10 cellular contexts compared by ENCODE assay signal in the genomic region with DNA sequence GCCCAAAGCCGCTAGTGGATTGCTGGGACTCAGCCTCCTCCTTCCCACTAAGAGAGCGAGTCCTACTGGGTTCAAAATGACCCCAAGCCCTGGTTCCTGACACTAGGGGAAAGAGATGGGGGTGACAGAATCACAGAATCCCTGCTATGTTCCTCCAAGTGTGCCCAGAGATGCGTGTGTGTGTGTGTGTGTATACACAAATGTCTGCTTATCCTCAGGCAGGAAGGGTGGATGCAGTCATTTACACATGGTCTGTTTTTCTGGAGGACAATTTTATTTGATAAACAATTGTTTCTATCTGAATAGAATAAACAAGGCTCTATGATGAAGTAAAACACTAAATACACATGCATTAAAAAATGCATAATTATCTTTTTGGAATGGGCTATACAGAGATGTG. TPM values are rescaled to one million over a fixed set of nuclear protein-coding genes. Genes with fewer than 3 reads are reported as not detected.
DNase-seq lines count a peak whose midpoint lies in the region; ATAC-seq, FAIRE-seq and TF ChIP-seq lines count a peak whose summit lies in the region.
"Had no signal": no experiment of that assay in that cellular context is flagged by ENCODE, and none has a peak within 500 bp of the region (broad histone marks: within the 10 kb centered on the region; RNA-seq: fewer than 3 reads in every experiment).

No MANE protein-coding gene starts in this region.

- H3K4me3 Mint-ChIP-seq in Calu3 (ENCODE audit: low read depth, unreplicated experiment) = peak overlapping the region; percentile 100

- H3K9me3 ChIP-seq in Karpas-422 (ENCODE audit: low read length) = no peaks in the 10 kb centered on the region
- H3K9me3 ChIP-seq in endothelial cell of umbilical vein (replicated peaks; ENCODE audit: control insufficient read depth, insufficient read depth, low read length) = no peaks in the 10 kb centered on the region
- H3K9me3 ChIP-seq in psoas muscle = no peaks in the 10 kb centered on the region

- H3K4me1 ChIP-seq in Karpas-422 (ENCODE audit: low read length) = peaks cover 24% of the 10 kb centered on the region
- peaks cover 59% of the 10 kb centered on the region for H3K4me1 ChIP-seq in endothelial cell of umbilical vein (ENCODE audit: control insufficient read depth, extremely low read depth, insufficient read depth, low read length)
- peaks cover 34% of the 10 kb centered on the region for H3K4me1 ChIP-seq in psoas muscle

- H3K4me3 ChIP-seq in Karpas-422 (ENCODE audit: low read length) (no peak overlapping the region), endothelial cell of umbilical vein (replicated peaks in 1 of 3; ENCODE audit: insufficient read depth in 1 of 3, low read depth in 1 of 3, low read length in 3 of 3) (no peak overlapping the region), psoas muscle (peak overlapping the region; percentile 12)

- H3K27ac ChIP-seq in Karpas-422 (ENCODE audit: low read length) (no peak overlapping the region), endothelial cell of umbilical vein (ENCODE audit: insufficient read depth, low read depth, low read length) (peak overlapping the region; percentile 90), psoas muscle (peak overlapping the region; percentile 86)

- CTCF ChIA-PET in Calu3 (lab: Charles Lee) = interaction anchor here (0.8 to 3.6 kb wide), 2 partner anchors 22 to 31 kb away, joined by 3 to 51 read pairs; no protein-coding TSS in a partner anchor
- CTCF ChIA-PET in endothelial cell of umbilical vein (lab: Charles Lee) = interaction anchor here (0.8 to 5.4 kb wide), 5 partner anchors 10 to 172 kb away, joined by 3 to 59 read pairs (median 4); no protein-coding TSS in a partner anchor

- H3K4me2 ChIP-seq in Karpas-422 (ENCODE audit: low read depth, low read length, poor library complexity, severe bottlenecking) (peak overlapping the region; percentile 76), endothelial cell of umbilical vein (ENCODE audit: insufficient read depth, low read length) (peak overlapping the region; percentile 31)

- TF ChIP-seq CTCF in Calu3 (IDR thresholded peaks at IDR 0.05; ENCODE audit: unreplicated experiment) = no peak
- no peak for TF ChIP-seq CTCF in endothelial cell of umbilical vein (IDR thresholded peaks at IDR 0.05; ENCODE audit: extremely low read depth in 1 of 2, insufficient read depth in 1 of 2, low read depth in 1 of 2, low read length in 2 of 2)
- TF ChIP-seq CTCF in psoas muscle (IDR thresholded peaks at IDR 0.05) = no peak

- H3K27me3 ChIP-seq in Karpas-422 (ENCODE audit: low read length) (no peaks in the 10 kb centered on the region; the same call in 1 of the 2 replicates), endothelial cell of umbilical vein (ENCODE audit: control insufficient read depth in 2 of 2, insufficient read depth in 2 of 2, low read length in 2 of 2) (no peaks in the 10 kb centered on the region), psoas muscle (ENCODE audit: insufficient read depth in 3 of 3, low read length in 2 of 3) (peaks cover 0 to 14% (median 0%) of the 10 kb centered on the region in 3 donors)

- FAIRE-seq in endothelial cell of umbilical vein (lab: Jason Lieb, UNC) = no peak

- peak overlapping the region; percentile 84 for H3K27ac Mint-ChIP-seq in Calu3 (ENCODE audit: unreplicated experiment)

- no peaks in the 10 kb centered on the region for H3K9me2 ChIP-seq in Karpas-422 (replicated peaks; ENCODE audit: insufficient read depth, low read length)

- H4K20me1 ChIP-seq in Karpas-422 (ENCODE audit: insufficient read depth, low read depth, low read length) (no peaks in the 10 kb centered on the region), endothelial cell of umbilical vein (replicated peaks; ENCODE audit: control insufficient read depth, extremely low read depth, insufficient read depth, low read length) (no peaks in the 10 kb centered on the region)

- intact Hi-C loops in Calu3 (cut with micrococcal nuclease; ENCODE audit: unreplicated experiment) = no loop called here
- intact Hi-C loops in endothelial cell of umbilical vein (cut with micrococcal nuclease) = loop anchor here (1.0 kb wide), 4 partner anchors 10 to 31 kb away; no protein-coding TSS in a partner anchor
- intact Hi-C loops in psoas muscle (cut with DNase I) = loop anchor here in 1 of 2 donors (10.0 kb wide), 1 partner anchor 65 kb away; no protein-coding TSS in a partner anchor

- H3K9me1 ChIP-seq in endothelial cell of umbilical vein (replicated peaks; ENCODE audit: control insufficient read depth, extremely low read depth, insufficient read depth, low read length) = no peaks in the 10 kb centered on the region

- H3K36me3 ChIP-seq in Karpas-422 (ENCODE audit: insufficient read depth, low read length) = no peaks in the 10 kb centered on the region
- H3K36me3 ChIP-seq in endothelial cell of umbilical vein (ENCODE audit: control insufficient read depth in 2 of 2, extremely low read depth in 1 of 2, insufficient read depth in 2 of 2, low read length in 2 of 2) = peaks cover 0 to 2% of the 10 kb centered on the region in 2 experiments
- H3K36me3 ChIP-seq in psoas muscle (ENCODE audit: insufficient read depth in 1 of 2, low read depth in 1 of 2) = peaks cover 0 to 16% of the 10 kb centered on the region in 2 donors

- 79 to 85% (median 84%) methylated on average over 3 of the region's 3 CpGs for WGBS in psoas muscle, 3 donors

- H2AFZ ChIP-seq in Karpas-422 (ENCODE audit: low read length) (no peak overlapping the region), endothelial cell of umbilical vein (ENCODE audit: low read depth, low read length) (no peak overlapping the region)

- no peak for DNase-seq in Calu3
- no peak for DNase-seq in Karpas-422
- no peak for DNase-seq in endothelial cell of umbilical vein (ENCODE audit: low read depth, low spot score)
- no peak for DNase-seq in psoas muscle
- no peak for DNase-seq in cerebellar nuclear complex (lab: John Stamatoyannopoulos, UW)
- DNase-seq in activated gamma-delta T cell treated with Interleukin-2 at 50 U/mL for 16 hours = no peak
- DNase-seq: caudate nucleus, NCI-H748 treated with DMSO at 0.1 percent for 48 hours had no signal

- H3K79me2 ChIP-seq in Karpas-422 (ENCODE audit: low read length) (no peaks in the 10 kb centered on the region), endothelial cell of umbilical vein (ENCODE audit: control insufficient read depth, insufficient read depth, low read length) (no peaks in the 10 kb centered on the region)

- H3K4me1 Mint-ChIP-seq in Calu3 (ENCODE audit: low read depth, unreplicated experiment) = peaks cover 78% of the 10 kb centered on the region

- peaks cover 80% of the 10 kb centered on the region for H3K36me3 Mint-ChIP-seq in Calu3 (ENCODE audit: insufficient read depth, unreplicated experiment)

- ATAC-seq in psoas muscle (no peak), GM21360 (IDR thresholded peaks at IDR 0.05; ENCODE audit: unreplicated experiment) (no peak), HG03139 (IDR thresholded peaks at IDR 0.05; ENCODE audit: unreplicated experiment) (no peak)

- H3K27me3 Mint-ChIP-seq in Calu3 (ENCODE audit: unreplicated experiment) = no peaks in the 10 kb centered on the region

- no peaks in the 10 kb centered on the region for H3K9me3 Mint-ChIP-seq in Calu3 (ENCODE audit: low read depth, unreplicated experiment)

- no peak overlapping the region for H3K9ac ChIP-seq in Karpas-422 (ENCODE audit: low read length)
- peak overlapping the region; percentile 72 for H3K9ac ChIP-seq in endothelial cell of umbilical vein (replicated peaks; ENCODE audit: extremely low read depth, insufficient read depth, low read length)

- BruUV-seq in Calu3 (replicated peaks; lab: Mats Ljungman, UMichigan) = no TSS peak
- BruUV-seq in endothelial cell of umbilical vein (replicated peaks; lab: Mats Ljungman, UMichigan) = no TSS peak

- TF ChIP-seq POLR2A in endothelial cell of umbilical vein (IDR thresholded peaks at IDR 0.05; ENCODE audit: low read depth, low read length) = no peak

- POLR2A ChIA-PET in endothelial cell of umbilical vein (lab: Charles Lee) = interaction anchor here (0.7 kb wide), 1 partner anchor 22 kb away, joined by 3 read pairs; no protein-coding TSS in a partner anchor

- dilution Hi-C loops in endothelial cell of umbilical vein (cut with MboI; ENCODE audit: extremely low pct_ligation_motif_present, low sequenced_read_pairs) = no loop called here

TF ChIP-seq in endothelial cell of umbilical vein, 7 proteins besides CTCF, POLR2A, EP300 and RAD21 (continues in another document):
- TF ChIP-seq JUN (IDR thresholded peaks at IDR 0.05; ENCODE audit: borderline replicate concordance, insufficient read depth, insufficient read length, low read depth) (no peak), GATA2 (IDR thresholded peaks at IDR 0.05; ENCODE audit: insufficient read depth, insufficient read length, low read depth, low read length) (no peak), POLR2AphosphoS5 (IDR thresholded peaks at IDR 0.05; ENCODE audit: insufficient read depth, low read depth, low read length) (no peak), FOS (IDR thresholded peaks at IDR 0.05; ENCODE audit: borderline replicate concordance, insufficient read depth, low read length) (no peak)

RNA-seq across cellular contexts. Expression of gene PLAU, which starts 1.2 kb away (rescaled TPM):
- total RNA-seq in Calu3 (2022) (655 and 706 TPM in 2 replicates), endothelial cell of umbilical vein (32.5 and 34.9 TPM in 2 replicates), psoas muscle (10 to 100 TPM in 2 of 4 donors, 1 to 10 TPM in 2; 5.0 to 18.2 (median 10.6) TPM)
- 3.2 and 6.3 TPM in 2 replicates for total RNA-seq in Karpas-422 (2014; rRNA removed; shearing (Covaris generic); ENCODE audit: low replicate concordance)
- polyA plus RNA-seq in endothelial cell of umbilical vein (22.0 and 23.6 TPM in 2 replicates), psoas muscle (1 to 10 TPM; 3.8 to 7.6 (median 7.1) TPM)
- 31.7 and 33.2 TPM in 2 replicates for polyA plus RNA-seq in endothelial cell of umbilical vein (2011; cell fraction: cytosol; rRNA removed)
- polyA plus RNA-seq in endothelial cell of umbilical vein (2011; cell fraction: nucleus; rRNA removed) = 33.4 and 36.3 TPM in 2 replicates
- polyA plus RNA-seq in endothelial cell of umbilical vein (2012) = 39.8 and 90.5 TPM in 2 replicates
- 13.1 and 19.7 TPM in 2 replicates for polyA minus RNA-seq in endothelial cell of umbilical vein
- polyA minus RNA-seq in endothelial cell of umbilical vein (2011; cell fraction: cytosol; rRNA and poly(A)+ RNA removed) = 3.0 TPM
- polyA minus RNA-seq in endothelial cell of umbilical vein (2011; cell fraction: nucleus; rRNA and poly(A)+ RNA removed) = 5.0 TPM in 2 replicates

RNA-seq across cellular contexts. Expression of gene CAMK2G, which starts 35.4 kb away (rescaled TPM):
- total RNA-seq in Calu3 (2022) (58.1 and 58.9 TPM in 2 replicates), endothelial cell of umbilical vein (28.1 and 33.6 TPM in 2 replicates), psoas muscle (10 to 100 TPM; 34.2 to 60.3 (median 50.8) TPM)
- total RNA-seq in Karpas-422 (2014; rRNA removed; shearing (Covaris generic); ENCODE audit: low replicate concordance) = 28.2 and 33.5 TPM in 2 replicates
- polyA plus RNA-seq in endothelial cell of umbilical vein (26.8 and 27.2 TPM in 2 replicates), psoas muscle (10 to 100 TPM; 15.8 to 58.5 (median 34.4) TPM)
- 27.3 and 29.6 TPM in 2 replicates for polyA plus RNA-seq in endothelial cell of umbilical vein (2011; cell fraction: cytosol; rRNA removed)
- 71.3 and 74.1 TPM in 2 replicates for polyA plus RNA-seq in endothelial cell of umbilical vein (2011; cell fraction: nucleus; rRNA removed)
- 23.6 and 26.7 TPM in 2 replicates for polyA plus RNA-seq in endothelial cell of umbilical vein (2012)
- polyA minus RNA-seq in endothelial cell of umbilical vein = 35.0 and 38.8 TPM in 2 replicates
- polyA minus RNA-seq in endothelial cell of umbilical vein (2011; cell fraction: cytosol; rRNA and poly(A)+ RNA removed) = 12.7 TPM
- polyA minus RNA-seq in endothelial cell of umbilical vein (2011; cell fraction: nucleus; rRNA and poly(A)+ RNA removed) = 22.1 and 30.7 TPM in 2 replicates

Comparison
In these comparisons a context has a peak if more than half of its experiments do, and no peak if none do; other contexts are left out.
1. RNA of gene PLAU, which starts 1.2 kb away (total RNA-seq): 655 to 706 TPM in Calu3; 32.5 to 34.9 TPM in endothelial cell of umbilical vein, 5.0 to 18.2 TPM in psoas muscle and 3.2 to 6.3 TPM in Karpas-422; every median in the first group is over 10 times any median in the second.